31 cellular contexts compared by ENCODE assay signal in genomic region chr12:25550186-25550585, GRCh38. TPM values are rescaled to one million over a fixed set of nuclear protein-coding genes. Genes with fewer than 3 reads are reported as not detected.
A peak's percentile ranks its signal among the peaks of the same experiment; 100 is the strongest.
DNase-seq lines count a peak whose midpoint lies in the region; ATAC-seq and TF ChIP-seq lines count a peak whose summit lies in the region.
"Had no signal": no experiment of that assay in that cellular context is flagged by ENCODE, and none has a peak within 500 bp of the region (broad histone marks: within the 10 kb centered on the region; RNA-seq: fewer than 3 reads in every experiment).

No MANE protein-coding gene starts in this region.

- in situ Hi-C loops in IMR-90 (cut with MboI; ENCODE audit: low sequenced_read_pairs) (no loop called here), mammary epithelial cell (cut with MboI; ENCODE audit: low sequenced_read_pairs in 2 of 2) (loop anchor here in 1 of 2 donors (25.0 kb wide), 1 partner anchor 113 kb away; no protein-coding TSS in a partner anchor)

- H3K27ac ChIP-seq in IMR-90 (ENCODE audit: insufficient read depth, low read length): no peak overlapping the region
- no peak overlapping the region for H3K27ac ChIP-seq in mammary epithelial cell (ENCODE audit: insufficient read depth, low read depth, low read length)
- H3K27ac ChIP-seq in SJCRH30: no peak overlapping the region
- no peak overlapping the region for H3K27ac ChIP-seq in GM23338 (ENCODE audit: low read depth)
- H3K27ac ChIP-seq: C4-2B, hepatocyte, left lung, RWPE1, WERI-Rb-1 had no signal

- H3K4me3 Mint-ChIP-seq in GM23338: no peak overlapping the region
- H3K4me3 Mint-ChIP-seq: activated CD4-positive, alpha-beta T cell treated with anti-CD3 and anti-CD28 coated beads, Interleukin-2, amount 10 ng/mL, durations not matched to agents 7 days and 5 days; T-helper 2 cell treated with Interferon-gamma antibody and Interleukin-4, amounts not matched to agents 5 μg/mL and 100 μg/mL, for 36 hours had no signal

- no peaks in the 10 kb centered on the region for H3K36me3 ChIP-seq in IMR-90 (ENCODE audit: control insufficient read depth, insufficient read depth, low read length)
- H3K36me3 ChIP-seq in mammary epithelial cell (ENCODE audit: insufficient read depth, low read length): no peaks in the 10 kb centered on the region
- no peaks in the 10 kb centered on the region for H3K36me3 ChIP-seq in SJCRH30
- H3K36me3 ChIP-seq in GM23338 (ENCODE audit: insufficient read depth): no peaks in the 10 kb centered on the region
- H3K36me3 ChIP-seq: left lung, WERI-Rb-1 had no signal

- no peak for TF ChIP-seq POLR2A in IMR-90 (IDR thresholded peaks at IDR 0.05; ENCODE audit: low read depth, low read length)

- BruUV-seq in IMR-90 (replicated peaks; lab: Mats Ljungman, UMichigan) (no TSS peak), mammary epithelial cell (replicated peaks; lab: Mats Ljungman, UMichigan) (no TSS peak)

- H3K4me1 ChIP-seq in IMR-90 (ENCODE audit: control insufficient read depth, insufficient read depth, low read length) (peaks cover 6% of the 10 kb centered on the region), mammary epithelial cell (ENCODE audit: insufficient read depth, low read length) (no peaks in the 10 kb centered on the region), SJCRH30 (no peaks in the 10 kb centered on the region), GM23338 (ENCODE audit: insufficient read depth) (no peaks in the 10 kb centered on the region)
- H3K4me1 ChIP-seq: left lung had no signal

- no peaks in the 10 kb centered on the region for H3K9me3 ChIP-seq in IMR-90 (ENCODE audit: control insufficient read depth, insufficient read depth, low read length)
- no peaks in the 10 kb centered on the region for H3K9me3 ChIP-seq in mammary epithelial cell (replicated peaks; ENCODE audit: insufficient read depth, low read length)
- no peaks in the 10 kb centered on the region for H3K9me3 ChIP-seq in SJCRH30 (replicated peaks)
- H3K9me3 ChIP-seq: left lung had no signal

- TF ChIP-seq RAD21 in IMR-90 (IDR thresholded peaks at IDR 0.05; ENCODE audit: low read length): no peak

- H4K5ac ChIP-seq in IMR-90 (ENCODE audit: low read depth, low read length): peak overlapping the region; percentile 6; the same call in 1 of the 2 replicates

- no peak overlapping the region for H3K27ac Mint-ChIP-seq in GM23338
- H3K27ac Mint-ChIP-seq: activated CD4-positive, alpha-beta T cell treated with anti-CD3 and anti-CD28 coated beads, Interleukin-2, amount 10 ng/mL, durations not matched to agents 7 days and 5 days; T-helper 2 cell treated with Interferon-gamma antibody and Interleukin-4, amounts not matched to agents 5 μg/mL and 100 μg/mL, for 36 hours had no signal

- H3K27me3 ChIP-seq in IMR-90 (ENCODE audit: control insufficient read depth, insufficient read depth, low read length) (no peaks in the 10 kb centered on the region), mammary epithelial cell (ENCODE audit: insufficient read depth, low read length) (no peaks in the 10 kb centered on the region), SJCRH30 (no peaks in the 10 kb centered on the region), GM23338 (ENCODE audit: insufficient read depth) (no peaks in the 10 kb centered on the region)
- H3K27me3 ChIP-seq: hepatocyte, left lung had no signal

- POLR2A ChIA-PET in IMR-90 (lab: Charles Lee; ENCODE audit: unreplicated experiment): no interaction called here

- no peak overlapping the region for H4K8ac ChIP-seq in IMR-90 (ENCODE audit: low read depth in 2 of 2, low read length in 2 of 2)

- no peaks in the 10 kb centered on the region for H3K9me3 Mint-ChIP-seq in GM23338
- H3K9me3 Mint-ChIP-seq: activated CD4-positive, alpha-beta T cell treated with anti-CD3 and anti-CD28 coated beads, Interleukin-2, amount 10 ng/mL, durations not matched to agents 7 days and 5 days; T-helper 2 cell treated with Interferon-gamma antibody and Interleukin-4, amounts not matched to agents 5 μg/mL and 100 μg/mL, for 36 hours had no signal

- H2AFZ ChIP-seq in IMR-90 (replicated peaks; ENCODE audit: low read length, poor library complexity) (no peak overlapping the region), mammary epithelial cell (ENCODE audit: low read depth, low read length) (no peak overlapping the region), GM23338 (no peak overlapping the region)
- H2AFZ ChIP-seq: hepatocyte had no signal

- H2BK5ac ChIP-seq in IMR-90 (ENCODE audit: low read depth, low read length, poor library complexity, severe bottlenecking): peak overlapping the region; percentile 72

- H3K9ac ChIP-seq in IMR-90 (ENCODE audit: low read depth, low read length) (no peak overlapping the region), mammary epithelial cell (ENCODE audit: insufficient read depth, low read length) (no peak overlapping the region)

- H2AK5ac ChIP-seq in IMR-90 (ENCODE audit: low read depth, low read length): no peak overlapping the region

- dilution Hi-C loops in IMR-90 (cut with HindIII; ENCODE audit: low sequenced_read_pairs, unreplicated experiment) (no loop called here), mammary epithelial cell (cut with HindIII; ENCODE audit: low sequenced_read_pairs) (no loop called here)

- no peaks in the 10 kb centered on the region for H3K36me3 Mint-ChIP-seq in GM23338 (ENCODE audit: low read depth)
- H3K36me3 Mint-ChIP-seq: naive B cell had no signal

- DNase-seq in COLO829 (ENCODE audit: low spot score) (peak; percentile 22), IMR-90 (peak; percentile 85), mammary epithelial cell (peak; percentile 59), foreskin melanocyte (peak; percentile 83), SJCRH30 (no peak), GM23338 (ENCODE audit: low spot score) (no peak)
- DNase-seq: ACHN; activated CD4-positive, alpha-beta T cell treated with anti-CD3 and anti-CD28 coated beads, Interleukin-2, amount 10 ng/mL, durations not matched to agents 7 days and 5 days; activated naive CD4-positive, alpha-beta T cell; activated T-cell treated with anti-CD3 and anti-CD28 coated beads, Interleukin-2, amount 50 U/mL, for 48 hours; amniotic stem cell; caudate nucleus; GOT3; Kasumi-1; left lung; naive B cell; NCI-H1092 treated with DMSO at 0.1 percent for 48 hours; NCI-H187 treated with DMSO at 0.1 percent for 48 hours; NCI-H526 treated with DMSO at 0.1 percent for 48 hours; nucleus accumbens; stimulated activated CD4-positive, alpha-beta T cell treated with anti-CD3 and anti-CD28 coated beads, Interleukin-2, amount 100 ng/mL, for 24 hours; WERI-Rb-1 had no signal

- no peaks in the 10 kb centered on the region for H3K27me3 Mint-ChIP-seq in GM23338 (ENCODE audit: insufficient read depth, low read depth, poor library complexity)
- H3K27me3 Mint-ChIP-seq: activated CD4-positive, alpha-beta T cell treated with anti-CD3 and anti-CD28 coated beads, Interleukin-2, amount 10 ng/mL, durations not matched to agents 7 days and 5 days had no signal

- no CpG with 5 or more reads among the region's 3 CpGs for WGBS in IMR-90 (ENCODE audit: extremely low coverage in 2 of 2, insufficient read length in 1 of 2), 2 experiments
- 88% methylated on average over 3 of the region's 3 CpGs for WGBS in mammary epithelial cell (ENCODE audit: low coverage, missing lambda C conversion rate)

- H3K14ac ChIP-seq in IMR-90 (replicated peaks; ENCODE audit: low read depth, low read length): no peak overlapping the region

- H4K91ac ChIP-seq in IMR-90 (ENCODE audit: insufficient read depth, low read depth, low read length): no peak overlapping the region

- H3K56ac ChIP-seq in IMR-90 (ENCODE audit: extremely low read depth, insufficient read depth, low read length): no peak overlapping the region

- TF ChIP-seq CTCF in IMR-90 (conservative IDR thresholded peaks at IDR 0.05; ENCODE audit: low read depth, low read length) (no peak), mammary epithelial cell (conservative IDR thresholded peaks at IDR 0.05 in 1 of 2, IDR thresholded peaks at IDR 0.05 in 1 of 2; ENCODE audit: extremely low read depth in 1 of 2, insufficient read depth in 1 of 2, low read depth in 1 of 2, low read length in 2 of 2) (no peak), GM23338 (conservative IDR thresholded peaks at IDR 0.05; ENCODE audit: low read depth in 2 of 2) (no peak)

- H3K18ac ChIP-seq in IMR-90 (ENCODE audit: low read depth, low read length): peak overlapping the region; percentile 69; the same call in 1 of the 2 replicates

- ATAC-seq in IMR-90 (ENCODE audit: low read depth): no peak
- no peak for ATAC-seq in HG03442 (IDR thresholded peaks at IDR 0.05; ENCODE audit: unreplicated experiment)
- no peak for ATAC-seq in GM19023 (IDR thresholded peaks at IDR 0.05; ENCODE audit: unreplicated experiment)
- no peak for ATAC-seq in GM23338
- ATAC-seq: left lung had no signal

- H3K4ac ChIP-seq in IMR-90 (ENCODE audit: low read depth, low read length): no peak overlapping the region

- no peak overlapping the region for H2BK120ac ChIP-seq in IMR-90 (ENCODE audit: low read depth, low read length)

- no peak overlapping the region for H3K23ac ChIP-seq in IMR-90 (ENCODE audit: low read depth, low read length)

- H3K4me3 ChIP-seq in IMR-90 (ENCODE audit: insufficient read depth, low read depth, low read length): no peak overlapping the region
- no peak overlapping the region for H3K4me3 ChIP-seq in mammary epithelial cell (replicated peaks in 1 of 3; ENCODE audit: insufficient read depth in 1 of 3, low read depth in 2 of 3, low read length in 3 of 3)
- no peak overlapping the region for H3K4me3 ChIP-seq in SJCRH30
- no peak overlapping the region for H3K4me3 ChIP-seq in GM23338
- H3K4me3 ChIP-seq: hepatocyte, left lung, smooth muscle cell had no signal

- CTCF ChIA-PET in IMR-90 (lab: Yijun Ruan, JAX): interaction anchor here (1.2 kb wide), 1 partner anchor 114 kb away, joined by 3 read pairs; no protein-coding TSS in a partner anchor
- CTCF ChIA-PET in mammary epithelial cell (lab: Charles Lee; ENCODE audit: low non-redundant PET): no interaction called here

- H3K79me2 ChIP-seq in mammary epithelial cell (ENCODE audit: insufficient read depth, low read length) (no peaks in the 10 kb centered on the region), GM23338 (replicated peaks; ENCODE audit: insufficient read depth) (no peaks in the 10 kb centered on the region)
- H3K79me2 ChIP-seq: hepatocyte had no signal

- H3K4me2 ChIP-seq in IMR-90 (ENCODE audit: low read depth, low read length): no peak overlapping the region
- H3K4me2 ChIP-seq in mammary epithelial cell (ENCODE audit: insufficient read depth, low read depth, low read length): no peak overlapping the region
- H3K4me2 ChIP-seq in GM23338: no peak overlapping the region
- H3K4me2 ChIP-seq: hepatocyte, smooth muscle cell had no signal

- H4K20me1 ChIP-seq in IMR-90 (ENCODE audit: insufficient read depth, low read length): no peaks in the 10 kb centered on the region
- no peaks in the 10 kb centered on the region for H4K20me1 ChIP-seq in mammary epithelial cell (ENCODE audit: insufficient read depth, low read length)
- no peaks in the 10 kb centered on the region for H4K20me1 ChIP-seq in GM23338 (replicated peaks; ENCODE audit: insufficient read depth)

- H2BK15ac ChIP-seq in IMR-90 (ENCODE audit: low read depth, low read length): no peak overlapping the region

- no peaks in the 10 kb centered on the region for H3K9me2 ChIP-seq in GM23338 (ENCODE audit: insufficient read depth)

- no peak overlapping the region for H2AK9ac ChIP-seq in IMR-90 (replicated peaks; ENCODE audit: low read depth, low read length, poor library complexity)

- no peak overlapping the region for H2BK20ac ChIP-seq in IMR-90 (ENCODE audit: low read depth, low read length)

- H3K9me1 ChIP-seq in IMR-90 (ENCODE audit: insufficient read depth, low read length): no peaks in the 10 kb centered on the region

- no peaks in the 10 kb centered on the region for H3F3A ChIP-seq in GM23338 (replicated peaks; ENCODE audit: low read depth)

- H3K4me1 Mint-ChIP-seq in GM23338: no peaks in the 10 kb centered on the region
- H3K4me1 Mint-ChIP-seq: activated CD4-positive, alpha-beta T cell treated with anti-CD3 and anti-CD28 coated beads, Interleukin-2, amount 10 ng/mL, durations not matched to agents 7 days and 5 days; naive B cell had no signal

- intact Hi-C loops in IMR-90 (cut with micrococcal nuclease): loop anchor here (10.0 kb wide), 1 partner anchor 305 kb away; no protein-coding TSS in a partner anchor
- intact Hi-C loops in mammary epithelial cell (cut with micrococcal nuclease): loop anchor here (10.0 kb wide), 1 partner anchor 305 kb away; no protein-coding TSS in a partner anchor

- no peaks in the 10 kb centered on the region for H3K79me1 ChIP-seq in IMR-90 (ENCODE audit: low read depth in 1 of 2, low read length in 2 of 2)

RNA-seq across cellular contexts. Expression of gene LMNTD1, which starts 2.9 kb away (rescaled TPM):
- 4.3 and 4.7 TPM in 2 replicates for total RNA-seq in IMR-90 (2012; rRNA removed)
- polyA plus RNA-seq in IMR-90 (2012; rRNA removed): 1.3 and 1.5 TPM in 2 replicates
- 0.16 and 0.22 TPM in 2 replicates for polyA plus RNA-seq in IMR-90 (2012; cell fraction: cytosol; rRNA removed)
- 0.30 and 2.0 TPM in 2 replicates for polyA plus RNA-seq in IMR-90 (2012; cell fraction: nucleus; rRNA removed; ENCODE audit: low replicate concordance)
- 1 to 10 TPM in 1 of 2 donors, under 1 TPM in 1; 0.33 to 1.2 TPM for total RNA-seq in mammary epithelial cell
- 0.28 TPM for polyA plus RNA-seq in mammary epithelial cell
- polyA minus RNA-seq in mammary epithelial cell: not detected
- total RNA-seq in SJCRH30 (2014; rRNA removed; shearing (Covaris generic)): not detected in 2 replicates
- not detected in 2 replicates for total RNA-seq in GM23338 (2014; rRNA removed; shearing (Covaris generic))
- not detected in 2 replicates for polyA plus RNA-seq in GM23338 (2016; fragmentation: Nextera tagmentation; extraction: Ambion mirVana)
- total RNA-seq: activated CD4-positive, alpha-beta T cell treated with anti-CD3 and anti-CD28 coated beads, Interleukin-2, amount 10 ng/mL, durations not matched to agents 7 days and 5 days; G401; smooth muscle cell; ureter had no signal
- polyA plus RNA-seq: hepatocyte, smooth muscle cell had no signal

Comparison
In these comparisons a context has a peak if more than half of its experiments do, and no peak if none do; other contexts are left out.
1. DNase-seq: peak in COLO829 (single experiment), IMR-90 (single experiment), mammary epithelial cell (single experiment) and foreskin melanocyte (single experiment); none in SJCRH30 (0 of 2) and GM23338 (single experiment).